In the genomic region with DNA sequence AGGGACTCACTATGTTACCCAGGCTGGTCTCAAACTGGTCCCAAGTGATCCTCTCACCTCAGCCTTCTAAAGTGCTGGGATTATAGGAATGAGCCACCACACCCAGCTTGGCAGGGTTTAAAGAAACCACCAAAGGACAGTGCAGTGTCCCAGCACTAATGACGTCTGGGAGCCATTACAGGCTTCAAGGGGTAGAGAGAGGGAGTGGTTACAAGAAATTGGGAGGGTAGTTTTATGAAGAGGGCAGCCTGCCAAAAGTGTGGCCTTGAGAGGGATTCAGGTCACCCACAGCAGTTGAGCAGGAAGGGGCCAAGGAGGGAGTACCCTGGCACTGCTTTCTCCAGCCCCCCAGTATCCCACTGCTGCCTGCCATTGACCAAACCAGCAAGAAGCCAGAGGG, we compare ENCODE assay signal across 5 cellular contexts. TPM values are rescaled to one million over a fixed set of nuclear protein-coding genes. Genes with fewer than 3 reads are reported as not detected.
"Had no signal": no experiment of that assay in that cellular context is flagged by ENCODE, and none has a peak within 500 bp of the region (broad histone marks: within the 10 kb centered on the region; RNA-seq: fewer than 3 reads in every experiment).

No MANE protein-coding gene starts in this region.

RNA-seq across cellular contexts. Expression of a gene that starts 1.3 kb away (rescaled TPM):
- total RNA-seq: K562, M059J, PC-3, SJCRH30, SK-MEL-5 had no signal
- polyA plus RNA-seq: K562 had no signal

RNA-seq across cellular contexts. Expression of a gene that starts 50.5 kb away (rescaled TPM):
- total RNA-seq: SJCRH30 had no signal
